8 cellular contexts compared by ENCODE assay signal in the genomic region with DNA sequence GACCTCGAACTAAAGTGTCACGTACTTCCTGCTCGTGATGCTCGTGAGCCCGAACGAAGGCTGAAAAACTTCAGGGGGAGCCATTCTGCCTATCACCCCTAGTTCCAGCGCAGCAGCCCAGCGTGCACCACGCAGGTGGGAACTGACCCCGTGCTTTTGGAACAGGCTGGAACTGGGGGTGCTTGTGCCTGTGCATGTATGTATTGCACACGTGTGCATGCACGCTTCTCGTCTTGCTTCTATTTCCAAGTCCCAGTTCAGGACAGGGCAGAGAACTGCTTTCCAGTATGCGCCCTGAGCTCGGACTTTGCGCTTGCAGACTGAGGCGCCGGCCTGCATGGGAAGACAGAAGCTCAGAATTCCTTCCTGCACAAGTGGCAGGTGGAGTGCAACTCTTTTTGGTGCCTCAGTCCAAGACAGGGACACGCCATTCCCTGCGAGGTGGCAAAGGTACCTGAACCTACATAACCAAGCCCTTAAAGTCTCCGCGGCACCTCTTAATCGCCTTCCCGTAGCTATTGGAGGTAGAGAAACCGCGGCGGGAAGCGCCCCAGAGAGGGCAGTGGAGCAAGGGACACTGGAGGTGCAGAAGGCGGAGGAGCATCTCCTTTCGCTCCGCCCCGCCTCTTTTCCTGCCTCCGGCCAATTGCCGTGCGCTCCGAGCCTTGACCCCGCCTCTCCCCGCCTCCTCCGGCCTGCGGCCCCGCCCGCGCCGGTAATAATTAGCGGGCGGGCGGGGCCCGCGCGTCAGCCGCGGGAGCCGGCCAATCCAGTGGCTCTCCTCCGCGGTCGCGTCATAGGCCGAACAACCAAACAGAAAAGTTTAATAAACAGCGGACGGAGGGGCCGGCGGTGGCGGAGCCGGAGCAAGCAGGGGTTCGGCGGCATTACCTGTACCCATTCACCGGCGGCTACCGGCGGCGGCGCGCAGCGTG. TPM values are rescaled to one million over a fixed set of nuclear protein-coding genes. Genes with fewer than 3 reads are reported as not detected.
DNase-seq lines count a peak whose midpoint lies in the region; ATAC-seq, FAIRE-seq and TF ChIP-seq lines count a peak whose summit lies in the region.

A gene (plus strand): TSS at position 826 of the 935 bp plus-strand sequence. CDS start 60,669 bp downstream, outside the sequence.

- H3K4me1 ChIP-seq in Caco-2 = peaks cover 16% of the 10 kb centered on the region; the same call in 1 of the 2 replicates
- peaks cover 0 to 20% (median 10%) of the 10 kb centered on the region in 4 experiments for H3K4me1 ChIP-seq in H1 (replicated peaks in 1 of 4; ENCODE audit: control insufficient read depth in 3 of 4, insufficient read depth in 4 of 4, low read length in 3 of 4)
- H3K4me1 ChIP-seq in mesendoderm (ENCODE audit: control insufficient read depth, low read depth, low read length) = peaks cover 3% of the 10 kb centered on the region

- H3K56ac ChIP-seq in H1 (replicated peaks; ENCODE audit: insufficient read length, low read depth, low read length) = peak within 1 kb of the TSS; percentile 69
- peak within 1 kb of the TSS; percentile 90 for H3K56ac ChIP-seq in mesendoderm (ENCODE audit: low read length)

- peak within 1 kb of the TSS; percentile 78 for H4K91ac ChIP-seq in H1 (replicated peaks; ENCODE audit: insufficient read length, low read length)

- H3K36me3 Mint-ChIP-seq in Caco-2 (ENCODE audit: insufficient read depth, unreplicated experiment) = peaks cover 8% of the 10 kb centered on the region

- 1% methylated on average over 46 of the region's 74 CpGs; no CpG with 5 or more reads in 1 of the 2 experiments for WGBS in H1 (ENCODE audit: extremely low coverage in 1 of 2, insufficient coverage in 1 of 2, insufficient read length in 1 of 2, insufficient replicate concordance in 2 of 2, low coverage in 1 of 2, low lambda C conversion rate in 2 of 2, missing lambda C conversion rate in 1 of 2), 2 experiments
- no CpG with 5 or more reads among the region's 74 CpGs for WGBS in mesendoderm (ENCODE audit: extremely low coverage, insufficient coverage, low lambda C conversion rate)

- H3K9ac ChIP-seq in H1 (replicated peaks in 1 of 4; ENCODE audit: extremely low read depth in 1 of 4, low read depth in 3 of 4, low read length in 3 of 4) = peak within 1 kb of the TSS; percentile 65 to 82 (median 72)
- H3K9ac ChIP-seq in mesendoderm (ENCODE audit: low read length) = peak within 1 kb of the TSS; percentile 82

- no peaks in the 10 kb centered on the region for H3K27me3 ChIP-seq in Caco-2 (replicated peaks; ENCODE audit: control insufficient read depth, insufficient read depth, low read length)
- no peaks in the 10 kb centered on the region for H3K27me3 ChIP-seq in H1 (replicated peaks in 1 of 4; ENCODE audit: control insufficient read depth in 3 of 4, extremely low read depth in 1 of 4, insufficient read depth in 3 of 4, low read length in 3 of 4)
- H3K27me3 ChIP-seq in mesendoderm (ENCODE audit: insufficient read depth, low read length, poor library complexity) = peaks cover 3% of the 10 kb centered on the region

- BruUV-seq in Caco-2 (replicated peaks; lab: Mats Ljungman, UMichigan) = TSS peak; percentile 89

- no peak within 1 kb of the TSS for H2AK5ac ChIP-seq in H1 (ENCODE audit: low read depth, low read length)
- no peak within 1 kb of the TSS for H2AK5ac ChIP-seq in mesendoderm (ENCODE audit: low read length)

- H2BK15ac ChIP-seq in H1 (ENCODE audit: low read length) (peak within 1 kb of the TSS; percentile 97), mesendoderm (replicated peaks; ENCODE audit: low read depth) (no peak within 1 kb of the TSS)

- H2AFZ ChIP-seq in H1 (ENCODE audit: low read length) = peak within 1 kb of the TSS; percentile 60; the same call in 1 of the 2 replicates

- H3K4me2 ChIP-seq in H1 (ENCODE audit: insufficient read depth in 1 of 2, low read depth in 2 of 2, low read length in 2 of 2) (peak within 1 kb of the TSS; percentile 93 to 100), mesendoderm (ENCODE audit: low read length) (peak within 1 kb of the TSS; percentile 100)

- H3K27me3 Mint-ChIP-seq in Caco-2 (ENCODE audit: insufficient read depth, unreplicated experiment) = no peaks in the 10 kb centered on the region

- H3K9me3 ChIP-seq in Caco-2 (no peaks in the 10 kb centered on the region), H1 (ENCODE audit: insufficient read depth in 2 of 2, low read depth in 1 of 2, low read length in 1 of 2) (no peaks in the 10 kb centered on the region)

- H3K4me1 Mint-ChIP-seq in Caco-2 (ENCODE audit: low read depth, unreplicated experiment) = peaks cover 24% of the 10 kb centered on the region

- H4K20me1 ChIP-seq in H1 (replicated peaks in 1 of 2; ENCODE audit: control insufficient read depth in 1 of 2, insufficient read depth in 2 of 2, low read length in 2 of 2) = peaks cover 2 to 7% of the 10 kb centered on the region in 2 experiments

- peak within 1 kb of the TSS; percentile 81 for H3K27ac Mint-ChIP-seq in Caco-2 (ENCODE audit: unreplicated experiment)

- TF ChIP-seq EP300 in H1 (IDR thresholded peaks at IDR 0.05; ENCODE audit: borderline replicate concordance in 1 of 2, low read depth in 2 of 2, low read length in 2 of 2) = no peak; a peak in 1 of 3 replicates

- peak within 1 kb of the TSS; percentile 62 for H3K4ac ChIP-seq in H1 (replicated peaks; ENCODE audit: insufficient read length, low read depth, low read length)
- peak within 1 kb of the TSS; percentile 68 for H3K4ac ChIP-seq in mesendoderm (ENCODE audit: low read depth, low read length)

- peak within 1 kb of the TSS; percentile 30 for H2BK120ac ChIP-seq in H1 (replicated peaks; ENCODE audit: low read depth, low read length)
- H2BK120ac ChIP-seq in mesendoderm (ENCODE audit: low read depth, low read length) = peak within 1 kb of the TSS; percentile 67

- H2BK12ac ChIP-seq in H1 (ENCODE audit: low read depth, low read length) = peak within 1 kb of the TSS; percentile 56

- H4K8ac ChIP-seq in H1 (ENCODE audit: extremely low read depth, insufficient read depth, low read length) = peak within 1 kb of the TSS; percentile 95; the same call in 1 of the 2 replicates
- no peak within 1 kb of the TSS for H4K8ac ChIP-seq in mesendoderm (ENCODE audit: low read depth, low read length)

- CTCF ChIA-PET in Caco-2 (lab: Charles Lee) = interaction anchor here (0.6 to 1.3 kb wide), 5 partner anchors 13 to 231 kb away, joined by 3 to 4 read pairs (median 3); no protein-coding TSS in a partner anchor
- CTCF ChIA-PET in H1 (lab: Charles Lee; ENCODE audit: partially characterized antibody) = interaction anchor here (0.6 to 1.3 kb wide), 8 partner anchors 24 to 136 kb away, joined by 3 to 6 read pairs (median 3); no protein-coding TSS in a partner anchor

- TF ChIP-seq CTCF in Caco-2 (IDR thresholded peaks at IDR 0.05; ENCODE audit: insufficient read depth in 1 of 2, low read depth in 1 of 2, low read length in 1 of 2, severe bottlenecking in 1 of 2, unreplicated experiment in 1 of 2) (no peak), H1 (IDR thresholded peaks at IDR 0.05; ENCODE audit: control extremely low read depth in 1 of 3, insufficient read depth in 1 of 3, low read depth in 1 of 3, low read length in 3 of 3) (peak in 2 of 3 experiments; percentile 10 to 17; a peak in 3 of 4 replicates)

- peak; percentile 91 for TF ChIP-seq POLR2A in H1 (IDR thresholded peaks at IDR 0.05; ENCODE audit: control extremely low read depth in 1 of 2, low read depth in 2 of 2, low read length in 2 of 2)

- H3K36me3 ChIP-seq in Caco-2 (ENCODE audit: control insufficient read depth, insufficient read depth, low read length) (no peaks in the 10 kb centered on the region), H1 (ENCODE audit: control insufficient read depth in 2 of 4, insufficient read depth in 4 of 4, low read length in 3 of 4) (no peaks in the 10 kb centered on the region), mesendoderm (ENCODE audit: control insufficient read depth, insufficient read depth, low read length) (no peaks in the 10 kb centered on the region)

- ATAC-seq in GM21367 (IDR thresholded peaks at IDR 0.05; ENCODE audit: unreplicated experiment) = peak; percentile 71

- H3K4me3 Mint-ChIP-seq in Caco-2 (ENCODE audit: unreplicated experiment) = peak within 1 kb of the TSS; percentile 94

- H2BK5ac ChIP-seq in H1 (ENCODE audit: low read depth, low read length) = peak within 1 kb of the TSS; percentile 45
- H2BK5ac ChIP-seq in mesendoderm (ENCODE audit: low read length) = no peak within 1 kb of the TSS

- H3K79me2 ChIP-seq in H1 (ENCODE audit: control insufficient read depth in 1 of 2, insufficient read depth in 2 of 2, low read length in 2 of 2) (peaks cover 4 to 40% of the 10 kb centered on the region in 2 experiments), mesendoderm (ENCODE audit: control insufficient read depth, insufficient read depth, low read length) (peaks cover 24% of the 10 kb centered on the region)

- no peak within 1 kb of the TSS for H3K14ac ChIP-seq in H1 (ENCODE audit: insufficient read length)

- H3K23me2 ChIP-seq in H1 (ENCODE audit: low read depth, low read length) = peaks cover 5% of the 10 kb centered on the region

- intact Hi-C loops in Caco-2 (cut with micrococcal nuclease; ENCODE audit: unreplicated experiment) = loop anchor here (1.0 to 2.0 kb wide), 4 partner anchors 93 to 162 kb away; a partner anchor contains a TSS

- no peak within 1 kb of the TSS for H3K23ac ChIP-seq in H1 (ENCODE audit: insufficient read length)
- no peak within 1 kb of the TSS for H3K23ac ChIP-seq in mesendoderm (ENCODE audit: low read length)

- H3K4me3 ChIP-seq in Caco-2 (ENCODE audit: low read depth, low read length) (peak within 1 kb of the TSS; percentile 70), H1 (ENCODE audit: extremely low read depth in 1 of 4, insufficient read depth in 2 of 4, low read depth in 3 of 4, low read length in 4 of 4) (peak within 1 kb of the TSS; percentile 60 to 92 (median 82)), mesendoderm (ENCODE audit: low read length) (peak within 1 kb of the TSS; percentile 87)

- FAIRE-seq in HTR-8/SVneo (lab: Jason Lieb, UNC) (no peak), H1 (lab: Jason Lieb, UNC) (peak; percentile 28)

- H3K27ac ChIP-seq in H1 (ENCODE audit: low read depth, low read length) = peak within 1 kb of the TSS; percentile 86
- H3K27ac ChIP-seq in mesendoderm (ENCODE audit: low read depth, low read length) = peak within 1 kb of the TSS; percentile 95

- H2BK20ac ChIP-seq in H1 (ENCODE audit: low read length) = peak within 1 kb of the TSS; percentile 24; the same call in 1 of the 2 replicates

- TF ChIP-seq RAD21 in H1 (IDR thresholded peaks at IDR 0.05 in 1 of 2, conservative IDR thresholded peaks at IDR 0.05 in 1 of 2; ENCODE audit: low read depth in 2 of 2, low read length in 2 of 2) = peak; percentile 21; a peak in 3 of 4 replicates

- POLR2A ChIA-PET in Caco-2 (lab: Charles Lee) = interaction anchor here (0.6 to 2.1 kb wide), 3 partner anchors 13 to 136 kb away, joined by 3 to 14 read pairs (median 7); no protein-coding TSS in a partner anchor
- POLR2A ChIA-PET in H1 (lab: Charles Lee; ENCODE audit: partially characterized antibody) = interaction anchor here (0.8 to 2.5 kb wide), 18 partner anchors 9 to 142 kb away, joined by 3 to 11 read pairs (median 6); no protein-coding TSS in a partner anchor

- H3K18ac ChIP-seq in H1 (ENCODE audit: extremely low read depth, low read length) (peak within 1 kb of the TSS; percentile 92), mesendoderm (ENCODE audit: low read length) (peak within 1 kb of the TSS; percentile 85)

- H3K9me3 Mint-ChIP-seq in Caco-2 (ENCODE audit: unreplicated experiment) = no peaks in the 10 kb centered on the region

- H3K79me1 ChIP-seq in H1 (ENCODE audit: low read depth, low read length) (no peaks in the 10 kb centered on the region; the same call in 1 of the 2 replicates), mesendoderm (ENCODE audit: low read length) (no peaks in the 10 kb centered on the region)

- H4K5ac ChIP-seq in H1 (ENCODE audit: insufficient read length, low read depth, low read length) (peak within 1 kb of the TSS; percentile 74), mesendoderm (ENCODE audit: low read length) (no peak within 1 kb of the TSS)

- peak; percentile 93 to 96 for DNase-seq in Caco-2
- DNase-seq in HTR-8/SVneo (ENCODE audit: insufficient read length, low spot score) = peak; percentile 86
- peak; percentile 96 for DNase-seq in NOMO-1 treated with dmso at 0.1 percent for 144 hours (lab: John Stamatoyannopoulos, UW; ENCODE audit: unreplicated experiment)
- peak; percentile 84 to 88 (median 88) for DNase-seq in activated CD8-positive, alpha-beta memory T cell treated with anti-CD3 and anti-CD28 coated beads for 48 hours (ENCODE audit: low read depth in 2 of 3, low spot score in 2 of 3)
- peak; percentile 88 to 98 for DNase-seq in H1 (ENCODE audit: low read depth in 1 of 2, low spot score in 2 of 2)
- peak; percentile 98 for DNase-seq in mesendoderm
- DNase-seq in stimulated activated CD8-positive, alpha-beta memory T cell treated with anti-CD3 and anti-CD28 coated beads, Interleukin-15, amount 100 ng/mL, for 1 hour (ENCODE audit: low read depth) = peak; percentile 92

RNA-seq across cellular contexts. Expression of the gene that starts here (rescaled TPM):
- 40.5 and 44.7 TPM in 2 replicates for total RNA-seq in Caco-2 (2022)
- 122 and 136 TPM in 2 replicates for total RNA-seq in H1 (2021; fragmentation: NEBNext Ultra II Directional; extraction: Animal tissue kit (Norgen Biotek cat#: 25700))
- polyA plus RNA-seq in H1 (2011; rRNA removed) = 158 and 237 TPM in 2 replicates
- polyA plus RNA-seq in H1 (2011; cell fraction: cytosol; rRNA removed) = 219 TPM
- 92.7 TPM for polyA plus RNA-seq in H1 (2011; cell fraction: nucleus; rRNA removed)
- 105 to 113 TPM (median 109 TPM) in 4 replicates for polyA plus RNA-seq in H1 (2012, experiment 1 of 2)
- polyA plus RNA-seq in H1 (2012, experiment 2 of 2) = 22.2 TPM
- 111 TPM for polyA plus RNA-seq in H1 (2013, experiment 1 of 2)
- polyA plus RNA-seq in H1 (2013, experiment 2 of 2) = 123 TPM
- polyA minus RNA-seq in H1 (2011; rRNA and poly(A)+ RNA removed) = 200 and 255 TPM in 2 replicates
- 132 TPM for polyA minus RNA-seq in H1 (2011; cell fraction: cytosol; rRNA and poly(A)+ RNA removed)
- 127 TPM for polyA minus RNA-seq in H1 (2011; cell fraction: nucleus; rRNA and poly(A)+ RNA removed)
- polyA plus RNA-seq in mesendoderm (2013, experiment 1 of 2) = 112 TPM
- 112 TPM for polyA plus RNA-seq in mesendoderm (2013, experiment 2 of 2)

Comparison
In these comparisons a context has a peak if more than half of its experiments do, and no peak if none do; other contexts are left out.
1. Peak in every context shown above with its lines: DNase-seq, ATAC-seq, H3K4me3 ChIP-seq and H3K27ac ChIP-seq.
2. CTCF ChIP-seq: peak in H1 (2 of 3); none in Caco-2 (0 of 2).